29 cellular contexts compared by ENCODE assay signal in the genomic region with DNA sequence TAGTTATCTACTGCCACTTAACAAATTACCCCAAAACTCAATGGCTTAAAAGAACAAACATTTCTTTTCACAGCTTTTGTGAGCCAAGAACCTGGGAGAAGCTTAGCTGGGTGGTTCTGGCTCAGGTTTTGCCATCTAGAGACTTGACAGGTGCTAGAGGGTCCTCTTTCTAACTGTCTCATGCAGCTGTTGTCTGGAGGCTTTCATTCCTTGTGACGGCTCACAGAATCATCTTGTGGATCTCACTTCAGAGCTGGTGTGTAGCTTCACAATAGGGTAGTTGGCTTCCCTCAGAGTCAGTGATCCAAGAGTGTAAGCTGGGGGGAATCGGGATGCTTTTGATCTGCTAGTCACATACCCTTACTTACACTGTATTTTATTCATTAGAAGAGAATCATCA.
"Had no signal": no experiment of that assay in that cellular context is flagged by ENCODE, and none has a peak within 500 bp of the region (broad histone marks: within the 10 kb centered on the region; RNA-seq: fewer than 3 reads in every experiment).

No MANE protein-coding gene starts in this region.

- H3K4me3 ChIP-seq: pancreas, psoas muscle, right lobe of liver, sigmoid colon, skin epidermis, smooth muscle cell, spleen, suprapubic skin, testis, tibial artery, transverse colon, upper lobe of right lung, uterus had no signal

- ATAC-seq: naive thymus-derived CD4-positive, alpha-beta T cell; natural killer cell; pancreas; psoas muscle; right cardiac atrium; right lobe of liver; stimulated activated memory B cell treated with anti-CD40 and anti-IgM and Interleukin-4, amounts not matched to agents 10 μg/mL and 1 μg/mL and 100 μg/mL, for 72 hours; stimulated activated naive CD8-positive, alpha-beta T cell treated with anti-CD3 and anti-CD28 coated beads, Interleukin-15, amount 100 ng/mL, for 72 hours; stimulated activated naive CD8-positive, alpha-beta T cell treated with anti-CD3 and anti-CD28 coated beads, Interleukin-15, Interleukin-2, amounts not matched to agents 100 U/mL and 50 U/mL, for 24 hours; upper lobe of right lung had no signal

- H3K36me3 ChIP-seq: neutrophil, pancreas, right lobe of liver, sigmoid colon, spleen, suprapubic skin, tibial artery, transverse colon, upper lobe of right lung, uterus had no signal

- DNase-seq: naive thymus-derived CD4-positive, alpha-beta T cell; natural killer cell; nephron progenitor cell; nucleus accumbens; pancreas; psoas muscle; right cardiac atrium; right lobe of liver; sigmoid colon; spleen; stimulated activated CD4-positive, alpha-beta T cell treated with anti-CD3 and anti-CD28 coated beads, Interleukin-12 subunit alpha, Interleukin-12 subunit beta, amount 100 ng/mL, for 4 hours; stimulated activated CD4-positive, alpha-beta T cell treated with anti-CD3 and anti-CD28 coated beads, Interleukin-1b, Interleukin-23, amount 100 ng/mL, for 48 hours; stimulated activated CD4-positive, alpha-beta T cell treated with anti-CD3 and anti-CD28 coated beads, Interleukin-4, amount 100 ng/mL, for 1 hour; stimulated activated CD4-positive, alpha-beta T cell treated with anti-CD3 and anti-CD28 coated beads, Interleukin-4, amount 100 ng/mL, for 4 hours; stimulated activated CD8-positive, alpha-beta memory T cell treated with anti-CD3 and anti-CD28 coated beads, Interleukin-4, amount 100 ng/mL, for 48 hours; stimulated activated naive CD4-positive, alpha-beta T cell; stimulated activated naive CD8-positive, alpha-beta T cell treated with anti-CD3 and anti-CD28 coated beads, Interleukin-15, amount 100 ng/mL, for 72 hours; stimulated activated naive CD8-positive, alpha-beta T cell treated with anti-CD3 and anti-CD28 coated beads, Interleukin-15, Interleukin-2, amounts not matched to agents 100 U/mL and 50 U/mL, for 24 hours; substantia nigra; testis; tibial artery; transverse colon; upper lobe of right lung; uterus had no signal

- H3K27me3 ChIP-seq: neutrophil, pancreas, right lobe of liver, sigmoid colon, suprapubic skin, testis, tibial artery, transverse colon, upper lobe of right lung, uterus had no signal

- H3K27ac ChIP-seq: neutrophil, pancreas, psoas muscle, right lobe of liver, sigmoid colon, skin epidermis, spleen, suprapubic skin, testis, tibial artery, transverse colon, upper lobe of right lung, uterus had no signal

- H3K9me3 ChIP-seq: neutrophil, pancreas, right lobe of liver, suprapubic skin, testis, tibial artery, upper lobe of right lung, uterus had no signal

- H3K4me1 ChIP-seq: pancreas, psoas muscle, right lobe of liver, spleen, suprapubic skin, testis, tibial artery, transverse colon, upper lobe of right lung, uterus had no signal

- H3K4me2 ChIP-seq: smooth muscle cell had no signal
